ENCODE assay signal across 2 cellular contexts in genomic region chr5:154481584-154482381, GRCh38.
TF ChIP-seq lines count a peak whose summit lies in the region.

No MANE protein-coding gene starts in this region.

TF ChIP-seq in GM23338, 12 proteins besides CTCF, POLR2A, EP300 and RAD21:
- TF ChIP-seq EZH2phosphoT487 (IDR thresholded peaks at IDR 0.05; ENCODE audit: unreplicated experiment) = peak; percentile 18
- peak; percentile 92 for TF ChIP-seq EZH2 (IDR thresholded peaks at IDR 0.05; ENCODE audit: low read depth, unreplicated experiment)
- no peak for TF ChIP-seq ZNF114 (CRISPR knock-in tag; IDR thresholded peaks at IDR 0.05)

TF ChIP-seq in H1, 55 proteins besides CTCF, POLR2A, EP300 and RAD21:
- TF ChIP-seq TAF1 (IDR thresholded peaks at IDR 0.05; ENCODE audit: low read depth, low read length) = no peak
- peak; percentile 30 for TF ChIP-seq RNF2 (IDR thresholded peaks at IDR 0.05; ENCODE audit: borderline replicate concordance, low read depth, low read length, missing control alignments, poor library complexity, severe bottlenecking)
- TF ChIP-seq KDM1A (IDR thresholded peaks at IDR 0.05; ENCODE audit: borderline replicate concordance, low read length) = no peak
- TF ChIP-seq, protein P1, sequence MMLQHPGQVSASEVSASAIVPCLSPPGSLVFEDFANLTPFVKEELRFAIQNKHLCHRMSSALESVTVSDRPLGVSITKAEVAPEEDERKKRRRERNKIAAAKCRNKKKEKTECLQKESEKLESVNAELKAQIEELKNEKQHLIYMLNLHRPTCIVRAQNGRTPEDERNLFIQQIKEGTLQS (IDR thresholded peaks at IDR 0.05; ENCODE audit: insufficient read depth, low read depth, low read length) = no peak
